In genomic region chr9:108151161-108151586, GRCh38 we compare ENCODE assay signal across 13 cellular contexts.
A peak's percentile ranks its signal among the peaks of the same experiment; 100 is the strongest.
DNase-seq lines count a peak whose midpoint lies in the region; ATAC-seq, FAIRE-seq and TF ChIP-seq lines count a peak whose summit lies in the region.
"Had no signal": no experiment of that assay in that cellular context is flagged by ENCODE, and none has a peak within 500 bp of the region (broad histone marks: within the 10 kb centered on the region; RNA-seq: fewer than 3 reads in every experiment).

No MANE protein-coding gene starts in this region.

- POLR2A ChIA-PET in K562 (lab: Yijun Ruan, JAX) = interaction anchor here (1.3 kb wide), 1 partner anchor 51 kb away, joined by 3 read pairs; no protein-coding TSS in a partner anchor

- FAIRE-seq in K562 (lab: Jason Lieb, UNC) (peak; percentile 37), keratinocyte (lab: Jason Lieb, UNC) (peak; percentile 56)
- FAIRE-seq: A549 had no signal

- peaks cover 0 to 7% of the 10 kb centered on the region in 2 experiments; a peak in 1 of 5 replicates for H3K27me3 ChIP-seq in K562 (ENCODE audit: control insufficient read depth in 2 of 2, insufficient read depth in 2 of 2, low read length in 2 of 2)
- H3K27me3 ChIP-seq in keratinocyte (ENCODE audit: control insufficient read depth, extremely low read depth, insufficient read depth, low read length) = no peaks in the 10 kb centered on the region

- in situ Hi-C loops in K562 (cut with MboI) = no loop called here

- TF ChIP-seq RAD21 in K562 (CRISPR knock-in tag; conservative IDR thresholded peaks at IDR 0.05 in 1 of 2, IDR thresholded peaks at IDR 0.05 in 1 of 2) = no peak

- H3K4me2 ChIP-seq in K562 (ENCODE audit: insufficient read depth, low read length) (peak overlapping the region; percentile 40; the same call in 1 of the 2 replicates), keratinocyte (ENCODE audit: control insufficient read depth, extremely low read depth, insufficient read depth, low read depth, low read length) (no peak overlapping the region)
- H3K4me2 ChIP-seq: A549 had no signal

- no peak overlapping the region for H3K9ac ChIP-seq in K562 (ENCODE audit: insufficient read depth in 1 of 2, low read depth in 2 of 2, low read length in 2 of 2)
- H3K9ac ChIP-seq in keratinocyte (ENCODE audit: control insufficient read depth, extremely low read depth, insufficient read depth, low read length) = no peak overlapping the region

- TF ChIP-seq POLR2A in K562 (conservative IDR thresholded peaks at IDR 0.05) = no peak

- no peaks in the 10 kb centered on the region for H3K36me3 ChIP-seq in K562 (ENCODE audit: control insufficient read depth, insufficient read depth, low read length)
- no peaks in the 10 kb centered on the region for H3K36me3 ChIP-seq in keratinocyte (ENCODE audit: control insufficient read depth in 2 of 2, extremely low read depth in 1 of 2, insufficient read depth in 2 of 2, low read length in 2 of 2)

- dilution Hi-C loops in keratinocyte (cut with MboI; ENCODE audit: extremely low pct_ligation_motif_present, low sequenced_read_pairs) = no loop called here

- no peak overlapping the region for H3K27ac ChIP-seq in K562 (ENCODE audit: extremely low read depth, low read depth, low read length)
- no peak overlapping the region for H3K27ac ChIP-seq in keratinocyte (ENCODE audit: control insufficient read depth, insufficient read depth, low read length)
- H3K27ac ChIP-seq: A549 had no signal

- ATAC-seq in Right ventricle myocardium inferior = peak; percentile 39
- peak; percentile 60 for ATAC-seq in K562
- no peak for ATAC-seq in HG03159 (IDR thresholded peaks at IDR 0.05; ENCODE audit: unreplicated experiment)
- ATAC-seq in omental fat pad (ENCODE audit: low FRiP score) = no peak
- ATAC-seq: A549, PC-3 had no signal

- H3K4me1 ChIP-seq in K562 (replicated peaks in 1 of 2; ENCODE audit: control insufficient read depth in 2 of 2, insufficient read depth in 2 of 2, low read length in 2 of 2) (peaks cover 0 to 8% of the 10 kb centered on the region in 2 experiments; a peak in 2 of 5 replicates), keratinocyte (ENCODE audit: control insufficient read depth, extremely low read depth, insufficient read depth, low read length) (peaks cover 13% of the 10 kb centered on the region)

- DNase-seq in Right ventricle myocardium inferior (ENCODE audit: missing footprints) (no peak), cardiac septum (ENCODE audit: low spot score) (no peak), K562 (ENCODE audit: extremely low read depth in 1 of 4, low spot score in 3 of 4) (peak in 3 of 4 experiments; percentile 14 to 33 (median 24)), keratinocyte (ENCODE audit: low read depth, low spot score) (peak; percentile 5), omental fat pad (ENCODE audit: low spot score) (no peak), NCI-H187 treated with DMSO at 0.1 percent for 48 hours (lab: John Stamatoyannopoulos, UW) (no peak), hippocampal formation (lab: John Stamatoyannopoulos, UW) (no peak)
- DNase-seq: cerebellar nuclear complex, NCI-H1436 treated with DMSO at 0.1 percent for 48 hours, nephron progenitor cell, PC-3 had no signal

- WGBS in K562 (ENCODE audit: insufficient coverage, low coverage, missing lambda C conversion rate) = 6% methylated on average over 7 of the region's 8 CpGs

- peak overlapping the region; percentile 73 for H2AFZ ChIP-seq in K562 (ENCODE audit: low read depth, low read length)
- no peak overlapping the region for H2AFZ ChIP-seq in keratinocyte (ENCODE audit: control insufficient read depth, low read length)

- intact Hi-C loops in Right ventricle myocardium inferior (cut with DNase I) = loop anchor here (10.0 kb wide), 1 partner anchor 124 kb away; no protein-coding TSS in a partner anchor
- intact Hi-C loops in cardiac septum (cut with DNase I) = loop anchor here (10.0 kb wide), 1 partner anchor 516 kb away; no protein-coding TSS in a partner anchor
- intact Hi-C loops in K562 (cut with micrococcal nuclease) = no loop called here

- no peak overlapping the region for H3K4me3 ChIP-seq in K562
- no peak overlapping the region for H3K4me3 ChIP-seq in keratinocyte (ENCODE audit: control insufficient read depth in 2 of 3, extremely low read depth in 1 of 3, insufficient read depth in 2 of 3, low read depth in 1 of 3, low read length in 3 of 3)
- H3K4me3 ChIP-seq: A549 had no signal

- H3K9me3 ChIP-seq in K562 (replicated peaks; ENCODE audit: control insufficient read depth, insufficient read depth, low read depth, low read length) (no peaks in the 10 kb centered on the region), keratinocyte (ENCODE audit: control insufficient read depth, low read depth, low read length) (no peaks in the 10 kb centered on the region)

- H3K9me1 ChIP-seq in K562 (ENCODE audit: control insufficient read depth, insufficient read depth, low read length) (no peaks in the 10 kb centered on the region), keratinocyte (ENCODE audit: control insufficient read depth, extremely low read depth, insufficient read depth, low read length) (no peaks in the 10 kb centered on the region)

- no peak for TF ChIP-seq EP300 in K562 (IDR thresholded peaks at IDR 0.05; ENCODE audit: low read length)

- no peak for TF ChIP-seq CTCF in K562 (IDR thresholded peaks at IDR 0.05 in 2 of 3, conservative IDR thresholded peaks at IDR 0.05 in 1 of 3; ENCODE audit: insufficient read depth in 2 of 3, low read depth in 1 of 3, low read length in 3 of 3)
- TF ChIP-seq CTCF in keratinocyte (optimal IDR thresholded peaks at IDR 0.05 in 1 of 3, IDR thresholded peaks at IDR 0.05 in 1 of 3, conservative IDR thresholded peaks at IDR 0.05 in 1 of 3; ENCODE audit: extremely low read depth in 1 of 3, insufficient read depth in 2 of 3, low read length in 3 of 3) = no peak
- no peak for TF ChIP-seq CTCF in omental fat pad (IDR thresholded peaks at IDR 0.05)

- no TSS peak for BruUV-seq in K562 (replicated peaks; lab: Mats Ljungman, UMichigan)

- H4K20me1 ChIP-seq in K562 (replicated peaks; ENCODE audit: control insufficient read depth, insufficient read depth, low read length) (no peaks in the 10 kb centered on the region), keratinocyte (ENCODE audit: control insufficient read depth, extremely low read depth, insufficient read depth, low read length) (no peaks in the 10 kb centered on the region)

- H3K79me2 ChIP-seq in K562 (ENCODE audit: control insufficient read depth, insufficient read depth, low read length) (no peaks in the 10 kb centered on the region), keratinocyte (ENCODE audit: control insufficient read depth, insufficient read depth, low read length) (no peaks in the 10 kb centered on the region)

- CTCF ChIA-PET in K562 (lab: Yijun Ruan, JAX; ENCODE audit: low intra/inter-chr PET ratio) = no interaction called here

TF ChIP-seq in K562, 482 proteins besides CTCF, POLR2A, EP300 and RAD21 (continues in another document):
- TF ChIP-seq MITF (IDR thresholded peaks at IDR 0.05) = no peak
- peak; percentile 16; the same call in 1 of the 2 replicates for TF ChIP-seq JUND (IDR thresholded peaks at IDR 0.05; ENCODE audit: borderline replicate concordance, low read depth, low read length)
- no peak for TF ChIP-seq JUND (tag; IDR thresholded peaks at IDR 0.05; ENCODE audit: borderline replicate concordance, low read depth, low read length)
- TF ChIP-seq STAG1 (CRISPR knock-in tag; IDR thresholded peaks at IDR 0.05; ENCODE audit: borderline replicate concordance) = no peak
- TF ChIP-seq ZNF518B (CRISPR knock-in tag; IDR thresholded peaks at IDR 0.05) = no peak
- 0 out of 2 replicates have a peak, but pooled peaks have one; percentile 13 for TF ChIP-seq NCOR1 (IDR thresholded peaks at IDR 0.05)
- no peak for TF ChIP-seq ZBTB1 (CRISPR knock-in tag; IDR thresholded peaks at IDR 0.05; ENCODE audit: borderline replicate concordance, low read depth)
- no peak for TF ChIP-seq ETV6 (IDR thresholded peaks at IDR 0.05; ENCODE audit: borderline replicate concordance in 1 of 2, low read depth in 2 of 2, low read length in 1 of 2)
- TF ChIP-seq ETV6 (CRISPR knock-in tag; IDR thresholded peaks at IDR 0.05; ENCODE audit: borderline replicate concordance) = no peak
- no peak for TF ChIP-seq MTA3 (IDR thresholded peaks at IDR 0.05; ENCODE audit: borderline replicate concordance)
- TF ChIP-seq TAL1 (IDR thresholded peaks at IDR 0.05) = peak; percentile 30; the same call in 1 of the 2 replicates

Comparison
In these comparisons a context has a peak if more than half of its experiments do, and no peak if none do; other contexts are left out.
1. ATAC-seq: peak in Right ventricle myocardium inferior (single experiment) and K562 (single experiment); none in HG03159 (single experiment) and omental fat pad (single experiment).
2. DNase-seq: peak in K562 (3 of 4) and keratinocyte (single experiment); none in Right ventricle myocardium inferior (single experiment), cardiac septum (single experiment), omental fat pad (single experiment), NCI-H187 treated with DMSO at 0.1 percent for 48 hours (single experiment) and hippocampal formation (0 of 2).